ENCODE assay signal across 9 cellular contexts in the genomic region with DNA sequence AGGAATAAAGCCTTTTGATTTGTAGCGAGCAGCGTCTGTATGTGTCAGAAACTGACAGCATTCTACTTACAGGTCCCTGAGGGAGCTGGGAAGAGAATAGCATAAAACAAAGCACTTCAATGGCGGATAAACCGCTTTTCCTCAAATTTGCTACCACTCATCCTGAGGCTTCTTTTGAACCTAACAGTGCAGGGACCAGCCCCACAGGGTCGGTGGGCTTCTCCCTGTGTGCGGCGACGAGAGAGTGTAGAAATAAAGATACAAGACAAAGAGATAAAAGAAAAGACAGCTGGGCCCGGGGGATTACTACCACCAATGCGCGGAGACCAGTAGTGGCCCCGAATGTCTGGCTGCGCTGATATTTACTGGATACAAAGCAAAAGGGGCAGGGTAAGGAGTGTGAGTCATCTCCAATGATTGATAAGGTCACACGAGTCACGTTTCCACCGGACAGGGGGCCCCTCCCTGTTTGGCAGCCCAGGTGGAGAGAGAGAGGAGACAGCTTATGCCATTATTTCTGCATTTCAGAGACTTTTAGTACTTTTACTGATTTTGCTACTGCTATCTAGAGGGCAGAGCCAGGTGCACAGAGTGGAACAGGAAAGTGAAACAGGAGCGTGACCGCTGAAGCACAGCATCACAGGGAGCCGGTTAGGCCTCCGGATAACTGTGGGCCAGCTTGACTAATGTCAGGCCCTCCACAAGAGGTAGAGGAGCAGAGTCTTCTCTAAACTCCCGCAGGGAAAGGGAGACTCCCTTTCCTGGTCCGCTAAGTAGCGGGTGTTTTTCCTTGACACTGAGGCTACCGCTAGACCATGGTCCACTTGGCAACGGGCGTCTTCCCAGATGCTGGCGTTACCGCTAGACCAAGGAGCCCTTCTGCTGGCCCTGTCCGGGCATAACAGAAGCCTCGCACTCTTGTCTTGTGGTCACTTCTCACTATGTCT. TPM values are rescaled to one million over a fixed set of nuclear protein-coding genes. Genes with fewer than 3 reads are reported as not detected.
A peak's percentile ranks its signal among the peaks of the same experiment; 100 is the strongest.
DNase-seq lines count a peak whose midpoint lies in the region; ATAC-seq and TF ChIP-seq lines count a peak whose summit lies in the region.
"Not testable (repeated sequence)": the region's sequence is repeated elsewhere in the genome, so short reads cannot be mapped to it uniquely, and the experiment has no call there.
"Had no signal": no experiment of that assay in that cellular context is flagged by ENCODE, and none has a peak within 500 bp of the region (broad histone marks: within the 10 kb centered on the region; RNA-seq: fewer than 3 reads in every experiment).

No MANE protein-coding gene starts in this region.

- peak overlapping the region; percentile 89 for H3K4me2 ChIP-seq in HCT116 (ENCODE audit: low read length)

- H3K36me3 ChIP-seq in HCT116 (ENCODE audit: control insufficient read depth in 1 of 2, insufficient read depth in 2 of 2, low read length in 2 of 2) (peaks cover 13 to 27% of the 10 kb centered on the region in 2 experiments), RWPE2 (ENCODE audit: low read depth) (peaks cover 53% of the 10 kb centered on the region), heart left ventricle (peaks cover 0 to 62% (median 49%) of the 10 kb centered on the region in 9 donors)

- RAD21 ChIA-PET in HCT116 (lab: Charles Lee; ENCODE audit: low non-redundant PET in 1 of 2, low total read pairs in 2 of 2, uncharacterized antibody in 2 of 2, unreplicated experiment in 2 of 2): not testable (repeated sequence)

- not testable (repeated sequence) for TF ChIP-seq RAD21 in HCT116 (IDR thresholded peaks at IDR 0.05; ENCODE audit: low read depth)

- H2AFZ ChIP-seq in HCT116 (ENCODE audit: low read depth, low read length, poor library complexity, severe bottlenecking): not testable (repeated sequence)

- H3K27ac Mint-ChIP-seq in activated CD8-positive, alpha-beta memory T cell treated with anti-CD3 and anti-CD28 coated beads, Interleukin-2, amount 10 ng/mL, durations not matched to agents 7 days and 5 days: peak overlapping the region; percentile 100
- peak overlapping the region; percentile 99 for H3K27ac Mint-ChIP-seq in natural killer cell treated with Interleukin-12 subunit alpha and Interleukin-12 subunit beta and Interleukin-15 and Interleukin-18, amount 100 ng/mL, for 72 hours
- peak overlapping the region; percentile 100 for H3K27ac Mint-ChIP-seq in stimulated activated memory B cell treated with anti-CD40 and anti-IgM and Interleukin-4, amounts not matched to agents 10 μg/mL and 1 μg/mL and 100 μg/mL, for 72 hours

- DNase-seq in AG10803 (ENCODE audit: low read depth): peak; percentile 35
- not testable (repeated sequence) for DNase-seq in HCT116 (ENCODE audit: low read depth, low spot score); RWPE2 (ENCODE audit: low spot score); natural killer cell treated with Interleukin-12 subunit alpha and Interleukin-12 subunit beta and Interleukin-15 and Interleukin-18, amount 100 ng/mL, for 72 hours (ENCODE audit: low spot score)
- peak; percentile 61 for DNase-seq in activated CD8-positive, alpha-beta memory T cell treated with anti-CD3 and anti-CD28 coated beads, Interleukin-2, amount 10 ng/mL, durations not matched to agents 7 days and 5 days
- DNase-seq in cardiac fibroblast (ENCODE audit: low read depth in 2 of 2): peak; percentile 48 to 58
- DNase-seq in heart left ventricle: peak in 1 of 5 donors; percentile 70

- not testable (repeated sequence) for TF ChIP-seq CTCF in AG10803 (conservative IDR thresholded peaks at IDR 0.05; ENCODE audit: low read length); HCT116 (IDR thresholded peaks at IDR 0.05 in 2 of 3, conservative IDR thresholded peaks at IDR 0.05 in 1 of 3; ENCODE audit: borderline replicate concordance in 1 of 3, insufficient read depth in 1 of 3, low read depth in 2 of 3, low read length in 2 of 3); RWPE2 (IDR thresholded peaks at IDR 0.05; ENCODE audit: poor library complexity, severe bottlenecking); cardiac fibroblast (IDR thresholded peaks at IDR 0.05; ENCODE audit: low read depth, low read length); heart left ventricle (IDR thresholded peaks at IDR 0.05)

- BruUV-seq in HCT116 (replicated peaks; lab: Mats Ljungman, UMichigan): not testable (repeated sequence)

- peaks cover 51% of the 10 kb centered on the region for H3K4me1 Mint-ChIP-seq in activated CD8-positive, alpha-beta memory T cell treated with anti-CD3 and anti-CD28 coated beads, Interleukin-2, amount 10 ng/mL, durations not matched to agents 7 days and 5 days
- peaks cover 49 to 50% of the 10 kb centered on the region in 2 donors for H3K4me1 Mint-ChIP-seq in natural killer cell treated with Interleukin-12 subunit alpha and Interleukin-12 subunit beta and Interleukin-15 and Interleukin-18, amount 100 ng/mL, for 72 hours (ENCODE audit: low read depth in 2 of 2)
- peaks cover 45% of the 10 kb centered on the region for H3K4me1 Mint-ChIP-seq in stimulated activated memory B cell treated with anti-CD40 and anti-IgM and Interleukin-4, amounts not matched to agents 10 μg/mL and 1 μg/mL and 100 μg/mL, for 72 hours

- peak overlapping the region; percentile 100 for H3K9ac ChIP-seq in HCT116 (ENCODE audit: low read length)

- TF ChIP-seq POLR2A in HCT116 (IDR thresholded peaks at IDR 0.05; ENCODE audit: borderline replicate concordance, extremely low read depth, insufficient read depth, insufficient read length): not testable (repeated sequence)
- peak in 1 of 2 donors; percentile 35 for TF ChIP-seq POLR2A in heart left ventricle (IDR thresholded peaks at IDR 0.05)

- H3K4me3 Mint-ChIP-seq in activated CD8-positive, alpha-beta memory T cell treated with anti-CD3 and anti-CD28 coated beads, Interleukin-2, amount 10 ng/mL, durations not matched to agents 7 days and 5 days: peak overlapping the region; percentile 98
- peak overlapping the region; percentile 100 for H3K4me3 Mint-ChIP-seq in natural killer cell treated with Interleukin-12 subunit alpha and Interleukin-12 subunit beta and Interleukin-15 and Interleukin-18, amount 100 ng/mL, for 72 hours
- H3K4me3 Mint-ChIP-seq in stimulated activated memory B cell treated with anti-CD40 and anti-IgM and Interleukin-4, amounts not matched to agents 10 μg/mL and 1 μg/mL and 100 μg/mL, for 72 hours: peak overlapping the region; percentile 99

- H3K4me3 ChIP-seq in AG10803 (ENCODE audit: low read length) (peak overlapping the region; percentile 100), HCT116 (replicated peaks in 1 of 2; ENCODE audit: low read depth in 1 of 2, low read length in 2 of 2) (peak overlapping the region in 1 of 2 experiments; percentile 17; a peak in 2 of 4 replicates), RWPE2 (ENCODE audit: severe bottlenecking) (peak overlapping the region; percentile 86), cardiac fibroblast (replicated peaks in 1 of 2; ENCODE audit: low read depth in 2 of 2, low read length in 2 of 2) (peak overlapping the region; percentile 99 to 100), heart left ventricle (peak overlapping the region; percentile 75 to 99 (median 89))

- POLR2A ChIA-PET in HCT116 (lab: Charles Lee): interaction anchor here (0.8 to 1.3 kb wide), 3 partner anchors 24 to 91 kb away, joined by 3 read pairs; a partner anchor contains a TSS

- H3K9me3 Mint-ChIP-seq in activated CD8-positive, alpha-beta memory T cell treated with anti-CD3 and anti-CD28 coated beads, Interleukin-2, amount 10 ng/mL, durations not matched to agents 7 days and 5 days (ENCODE audit: low read depth); natural killer cell treated with Interleukin-12 subunit alpha and Interleukin-12 subunit beta and Interleukin-15 and Interleukin-18, amount 100 ng/mL, for 72 hours; stimulated activated memory B cell treated with anti-CD40 and anti-IgM and Interleukin-4, amounts not matched to agents 10 μg/mL and 1 μg/mL and 100 μg/mL, for 72 hours: not testable (repeated sequence)

- CTCF ChIA-PET in HCT116 (lab: Charles Lee): interaction anchor here (0.6 to 0.8 kb wide), 2 partner anchors 88 to 616 kb away, joined by 3 to 9 read pairs; no protein-coding TSS in a partner anchor
- CTCF ChIA-PET in activated CD8-positive, alpha-beta memory T cell treated with anti-CD3 and anti-CD28 coated beads, Interleukin-2, amount 10 ng/mL, durations not matched to agents 7 days and 5 days (lab: Charles Lee): interaction anchor here (0.7 to 3.6 kb wide), 7 partner anchors 24 to 117 kb away, joined by 3 to 15 read pairs (median 8); a partner anchor contains a TSS

- not testable (repeated sequence) for H3K27me3 ChIP-seq in HCT116 (ENCODE audit: insufficient read depth, low read length); RWPE2 (ENCODE audit: insufficient read depth, poor library complexity, severe bottlenecking); heart left ventricle

- H3K27me3 Mint-ChIP-seq in activated CD8-positive, alpha-beta memory T cell treated with anti-CD3 and anti-CD28 coated beads, Interleukin-2, amount 10 ng/mL, durations not matched to agents 7 days and 5 days; natural killer cell treated with Interleukin-12 subunit alpha and Interleukin-12 subunit beta and Interleukin-15 and Interleukin-18, amount 100 ng/mL, for 72 hours; stimulated activated memory B cell treated with anti-CD40 and anti-IgM and Interleukin-4, amounts not matched to agents 10 μg/mL and 1 μg/mL and 100 μg/mL, for 72 hours: not testable (repeated sequence)

- not testable (repeated sequence) for ATAC-seq in HCT116; RWPE2 (ENCODE audit: low read depth); activated CD8-positive, alpha-beta memory T cell treated with anti-CD3 and anti-CD28 coated beads, Interleukin-2, amount 10 ng/mL, durations not matched to agents 7 days and 5 days; heart left ventricle; natural killer cell treated with Interleukin-12 subunit alpha and Interleukin-12 subunit beta and Interleukin-15 and Interleukin-18, amount 100 ng/mL, for 72 hours; stimulated activated memory B cell treated with anti-CD40 and anti-IgM and Interleukin-4, amounts not matched to agents 10 μg/mL and 1 μg/mL and 100 μg/mL, for 72 hours

- peaks cover 16% of the 10 kb centered on the region; the same call in 1 of the 2 replicates for H4K20me1 ChIP-seq in HCT116 (ENCODE audit: insufficient read depth)

- intact Hi-C loops in HCT116 (cut with micrococcal nuclease): not testable (repeated sequence)
- intact Hi-C loops in heart left ventricle (cut with DNase I): loop anchor here in 3 of 10 donors (5.0 to 10.0 kb wide), 3 partner anchors 81 to 278 kb away; a partner anchor contains a TSS

- not testable (repeated sequence) for H3K9me2 ChIP-seq in HCT116 (ENCODE audit: insufficient read depth)

- 40 to 54% (median 47%) methylated on average over 30 of the region's 30 CpGs for WGBS in heart left ventricle, 4 donors

- H3K9me3 ChIP-seq in HCT116 (ENCODE audit: control insufficient read depth in 1 of 2, insufficient read depth in 1 of 2, low read depth in 1 of 2, low read length in 2 of 2); RWPE2 (ENCODE audit: severe bottlenecking); heart left ventricle: not testable (repeated sequence)

- H3K27ac ChIP-seq in HCT116 (ENCODE audit: low read depth, low read length) (peak overlapping the region; percentile 90; the same call in 1 of the 2 replicates), RWPE2 (ENCODE audit: poor library complexity, severe bottlenecking) (peak overlapping the region; percentile 91), heart left ventricle (peak overlapping the region; percentile 98 to 100 (median 100))

- peaks cover 44% of the 10 kb centered on the region for H3K36me3 Mint-ChIP-seq in activated CD8-positive, alpha-beta memory T cell treated with anti-CD3 and anti-CD28 coated beads, Interleukin-2, amount 10 ng/mL, durations not matched to agents 7 days and 5 days
- H3K36me3 Mint-ChIP-seq in natural killer cell treated with Interleukin-12 subunit alpha and Interleukin-12 subunit beta and Interleukin-15 and Interleukin-18, amount 100 ng/mL, for 72 hours: peaks cover 41% of the 10 kb centered on the region
- H3K36me3 Mint-ChIP-seq in stimulated activated memory B cell treated with anti-CD40 and anti-IgM and Interleukin-4, amounts not matched to agents 10 μg/mL and 1 μg/mL and 100 μg/mL, for 72 hours: peaks cover 55% of the 10 kb centered on the region

- peaks cover 35 to 44% of the 10 kb centered on the region in 2 experiments for H3K4me1 ChIP-seq in HCT116 (ENCODE audit: control insufficient read depth in 1 of 2, insufficient read depth in 2 of 2, low read length in 2 of 2)
- H3K4me1 ChIP-seq in RWPE2 (ENCODE audit: insufficient read depth, poor library complexity, severe bottlenecking): peaks cover 16% of the 10 kb centered on the region
- H3K4me1 ChIP-seq in heart left ventricle: peaks cover 11 to 74% (median 45%) of the 10 kb centered on the region in 12 donors

- H3K79me2 ChIP-seq in HCT116 (ENCODE audit: insufficient read depth, low read length): peaks cover 42% of the 10 kb centered on the region

RNA-seq across cellular contexts. Expression of a gene that starts 4.1 kb away (rescaled TPM):
- 50.3 TPM for total RNA-seq in HCT116 (2021; ENCODE audit: unreplicated experiment)
- 105 and 164 TPM in 2 replicates for polyA plus RNA-seq in HCT116 (2012)
- 10 to 100 TPM; 32.1 to 89.7 TPM for total RNA-seq in activated CD8-positive, alpha-beta memory T cell treated with anti-CD3 and anti-CD28 coated beads, Interleukin-2, amount 10 ng/mL, durations not matched to agents 7 days and 5 days
- 10 to 100 TPM; 51.7 to 88.2 (median 62.6) TPM for total RNA-seq in heart left ventricle
- 100 to 1,000 TPM in 1 of 2 donors, 10 to 100 TPM in 1; 86.6 to 181 TPM for polyA plus RNA-seq in heart left ventricle
- total RNA-seq in natural killer cell treated with Interleukin-12 subunit alpha and Interleukin-12 subunit beta and Interleukin-15 and Interleukin-18, amount 100 ng/mL, for 72 hours: 100 to 1,000 TPM in 1 of 2 donors, 10 to 100 TPM in 1; 74.1 to 111 TPM

RNA-seq across cellular contexts. Expression of a gene that starts 7.9 kb away (rescaled TPM):
- total RNA-seq in HCT116 (2021; ENCODE audit: unreplicated experiment): 20.4 TPM
- polyA plus RNA-seq in HCT116 (2012): 14.2 and 14.7 TPM in 2 replicates
- 1 to 10 TPM; 2.2 to 5.6 TPM for total RNA-seq in activated CD8-positive, alpha-beta memory T cell treated with anti-CD3 and anti-CD28 coated beads, Interleukin-2, amount 10 ng/mL, durations not matched to agents 7 days and 5 days
- total RNA-seq in heart left ventricle: 10 to 100 TPM in 8 of 9 donors, 1 to 10 TPM in 1; 7.5 to 66.9 (median 24.8) TPM
- 10 to 100 TPM; 28.6 to 32.0 TPM for polyA plus RNA-seq in heart left ventricle
- 1 to 10 TPM; 3.8 to 5.4 TPM for total RNA-seq in natural killer cell treated with Interleukin-12 subunit alpha and Interleukin-12 subunit beta and Interleukin-15 and Interleukin-18, amount 100 ng/mL, for 72 hours

RNA-seq across cellular contexts. Expression of a gene that starts 22.2 kb away (rescaled TPM):
- total RNA-seq in HCT116 (2021; ENCODE audit: unreplicated experiment) (not detected), heart left ventricle (1 to 10 TPM in 1 of 9 donors, under 1 TPM in 5, not detected in 3; 0.21 to 1.1 (median 0.32) TPM)
- 0.04 and 0.10 TPM in 2 replicates for polyA plus RNA-seq in HCT116 (2012)
- under 1 TPM in 1 of 2 experiments, not detected in 1; 0.47 TPM for total RNA-seq in activated CD8-positive, alpha-beta memory T cell treated with anti-CD3 and anti-CD28 coated beads, Interleukin-2, amount 10 ng/mL, durations not matched to agents 7 days and 5 days
- polyA plus RNA-seq in heart left ventricle: under 1 TPM in 1 of 2 donors, not detected in 1; 0.26 TPM
- not detected for total RNA-seq in natural killer cell treated with Interleukin-12 subunit alpha and Interleukin-12 subunit beta and Interleukin-15 and Interleukin-18, amount 100 ng/mL, for 72 hours
- total RNA-seq: ureter had no signal

RNA-seq across cellular contexts. Expression of a gene that starts 23.8 kb away (rescaled TPM):
- total RNA-seq in HCT116 (2021; ENCODE audit: unreplicated experiment) (88.8 TPM), heart left ventricle (100 to 1,000 TPM; 200 to 428 (median 286) TPM)
- 109 and 113 TPM in 2 replicates for polyA plus RNA-seq in HCT116 (2012)
- 100 to 1,000 TPM; 185 to 226 TPM for total RNA-seq in activated CD8-positive, alpha-beta memory T cell treated with anti-CD3 and anti-CD28 coated beads, Interleukin-2, amount 10 ng/mL, durations not matched to agents 7 days and 5 days
- polyA plus RNA-seq in heart left ventricle: 100 to 1,000 TPM; 179 to 384 TPM
- 100 to 1,000 TPM; 213 to 270 TPM for total RNA-seq in natural killer cell treated with Interleukin-12 subunit alpha and Interleukin-12 subunit beta and Interleukin-15 and Interleukin-18, amount 100 ng/mL, for 72 hours

RNA-seq across cellular contexts. Expression of a gene that starts 40.0 kb away (rescaled TPM):
- total RNA-seq in HCT116 (2021; ENCODE audit: unreplicated experiment) (3.9 TPM), heart left ventricle (1 to 10 TPM in 8 of 9 donors, not detected in 1; 1.2 to 5.4 (median 3.3) TPM)
- polyA plus RNA-seq in HCT116 (2012): 2.6 and 3.8 TPM in 2 replicates
- under 1 TPM; 0.38 to 0.59 TPM for total RNA-seq in activated CD8-positive, alpha-beta memory T cell treated with anti-CD3 and anti-CD28 coated beads, Interleukin-2, amount 10 ng/mL, durations not matched to agents 7 days and 5 days
- 1 to 10 TPM; 1.6 to 2.7 TPM for polyA plus RNA-seq in heart left ventricle
- total RNA-seq in natural killer cell treated with Interleukin-12 subunit alpha and Interleukin-12 subunit beta and Interleukin-15 and Interleukin-18, amount 100 ng/mL, for 72 hours: under 1 TPM in 1 of 2 donors, not detected in 1; 0.26 TPM
